In genomic region chr1:83023212-83023611, GRCh38 we compare ENCODE assay signal across 25 cellular contexts.
"Had no signal": no experiment of that assay in that cellular context is flagged by ENCODE, and none has a peak within 500 bp of the region (broad histone marks: within the 10 kb centered on the region; RNA-seq: fewer than 3 reads in every experiment).

No MANE protein-coding gene starts in this region.

- H3K4me1 ChIP-seq: colonic mucosa, foreskin keratinocyte, gastrocnemius medialis, gastroesophageal sphincter had no signal

- H3K27me3 ChIP-seq: colonic mucosa, dorsolateral prefrontal cortex, esophagus muscularis mucosa, esophagus squamous epithelium, foreskin keratinocyte, gastrocnemius medialis, gastroesophageal sphincter, heart left ventricle, heart right ventricle had no signal

- H3K27ac ChIP-seq: colonic mucosa, coronary artery, dorsolateral prefrontal cortex, epithelial cell of prostate, esophagus muscularis mucosa, esophagus squamous epithelium, foreskin keratinocyte, gastrocnemius medialis, gastroesophageal sphincter had no signal

- H3K4me3 ChIP-seq: colonic mucosa, coronary artery, dorsolateral prefrontal cortex, esophagus muscularis mucosa, esophagus squamous epithelium, gastrocnemius medialis, gastroesophageal sphincter, heart left ventricle, heart right ventricle had no signal

- H3K27me3 Mint-ChIP-seq: dendritic cell treated with granulocyte-macrophage colony-stimulating factor and Interleukin-4, amounts not matched to agents 40 ng/mL and 50 ng/mL, for 4 days; effector memory CD8-positive, alpha-beta T cell had no signal

- H3K4me3 Mint-ChIP-seq: dendritic cell treated with granulocyte-macrophage colony-stimulating factor and Interleukin-4, amounts not matched to agents 40 ng/mL and 50 ng/mL, for 4 days; effector memory CD8-positive, alpha-beta T cell; endodermal cell had no signal

- H3K9me3 ChIP-seq: colonic mucosa, gastrocnemius medialis had no signal

- DNase-seq: colonic mucosa; cortex of kidney; dermis blood vessel endothelial cell; dorsolateral prefrontal cortex; effector CD4-positive, alpha-beta T cell; effector CD8-positive, alpha-beta T cell; effector memory CD4-positive, alpha-beta T cell; effector memory CD8-positive, alpha-beta T cell; endodermal cell; erythroblast; esophagus squamous epithelium; foreskin fibroblast; foreskin keratinocyte; foreskin melanocyte; gastrocnemius medialis; glutamatergic neuron; head of caudate nucleus; heart left ventricle; heart right ventricle had no signal

- H3K27ac Mint-ChIP-seq: dendritic cell treated with granulocyte-macrophage colony-stimulating factor and Interleukin-4, amounts not matched to agents 40 ng/mL and 50 ng/mL, for 4 days; effector memory CD8-positive, alpha-beta T cell; endodermal cell had no signal

- H3K36me3 ChIP-seq: colonic mucosa, esophagus muscularis mucosa, esophagus squamous epithelium, gastrocnemius medialis, gastroesophageal sphincter, heart left ventricle, heart right ventricle had no signal

- ATAC-seq: effector memory CD8-positive, alpha-beta T cell; esophagus mucosa; foreskin keratinocyte; gastrocnemius medialis; gastroesophageal sphincter had no signal
